3 cellular contexts compared by ENCODE assay signal in the genomic region with DNA sequence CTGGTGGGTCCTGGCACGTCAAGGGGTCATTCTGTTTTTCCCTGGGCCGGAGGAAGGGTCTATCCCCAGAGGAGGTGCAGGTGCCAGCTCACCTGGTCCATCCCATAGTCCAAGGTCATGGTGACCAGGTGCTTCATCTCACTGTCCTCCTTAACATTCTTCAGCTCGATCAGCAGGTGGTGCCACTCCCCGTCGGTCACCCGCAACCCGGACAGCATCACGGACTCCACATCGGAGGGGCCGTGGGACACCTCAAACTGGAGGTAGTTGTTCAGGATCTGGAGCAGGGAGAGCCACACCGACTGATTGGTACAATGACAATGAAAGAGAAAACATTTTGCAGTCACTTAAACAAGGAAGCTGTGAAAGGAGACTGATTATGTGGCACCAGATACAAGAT.
A peak's percentile ranks its signal among the peaks of the same experiment; 100 is the strongest.
TF ChIP-seq lines count a peak whose summit lies in the region.

No MANE protein-coding gene starts in this region.

TF ChIP-seq in HepG2, 621 proteins besides CTCF, POLR2A, EP300 and RAD21:
- TF ChIP-seq SNAPC2 (CRISPR knock-in tag; IDR thresholded peaks at IDR 0.05) (no peak), STAG1 (CRISPR knock-in tag; IDR thresholded peaks at IDR 0.05) (peak; percentile 68)
- TF ChIP-seq, protein P1, sequence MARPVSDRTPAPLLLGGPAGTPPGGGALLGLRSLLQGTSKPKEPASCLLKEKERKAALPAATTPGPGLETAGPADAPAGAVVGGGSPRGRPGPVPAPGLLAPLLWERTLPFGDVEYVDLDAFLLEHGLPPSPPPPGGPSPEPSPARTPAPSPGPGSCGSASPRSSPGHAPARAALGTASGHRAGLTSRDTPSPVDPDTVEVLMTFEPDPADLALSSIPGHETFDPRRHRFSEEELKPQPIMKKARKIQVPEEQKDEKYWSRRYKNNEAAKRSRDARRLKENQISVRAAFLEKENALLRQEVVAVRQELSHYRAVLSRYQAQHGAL (CRISPR knock-in tag; IDR thresholded peaks at IDR 0.05; ENCODE audit: not compliant biosample characterization), result no peak

TF ChIP-seq in HCT116, 20 proteins besides CTCF, POLR2A, EP300 and RAD21:
- TF ChIP-seq CBX3 (IDR thresholded peaks at IDR 0.05; ENCODE audit: low read depth) (no peak), SIN3A (IDR thresholded peaks at IDR 0.05; ENCODE audit: low read depth) (no peak), SRF (IDR thresholded peaks at IDR 0.05; ENCODE audit: low read depth) (no peak), YY1 (IDR thresholded peaks at IDR 0.05; ENCODE audit: extremely low read depth, insufficient replicate concordance, low read depth, low read length) (no peak), ZNF274 (IDR thresholded peaks at IDR 0.05; ENCODE audit: low read depth, low read length) (no peak), SP1 (IDR thresholded peaks at IDR 0.05; ENCODE audit: low read depth) (no peak), TCF7L2 (IDR thresholded peaks at IDR 0.05; ENCODE audit: borderline replicate concordance, extremely low read depth, insufficient read depth, insufficient read length) (no peak), EZH2 (IDR thresholded peaks at IDR 0.05) (no peak), ZFX (IDR thresholded peaks at IDR 0.05) (no peak), EZH2phosphoT487 (IDR thresholded peaks at IDR 0.05; ENCODE audit: borderline replicate concordance) (no peak), EGR1 (IDR thresholded peaks at IDR 0.05; ENCODE audit: low read depth) (no peak), POLR2AphosphoS5 (IDR thresholded peaks at IDR 0.05; ENCODE audit: low read depth, low read length) (no peak)
- TF ChIP-seq, protein P2, sequence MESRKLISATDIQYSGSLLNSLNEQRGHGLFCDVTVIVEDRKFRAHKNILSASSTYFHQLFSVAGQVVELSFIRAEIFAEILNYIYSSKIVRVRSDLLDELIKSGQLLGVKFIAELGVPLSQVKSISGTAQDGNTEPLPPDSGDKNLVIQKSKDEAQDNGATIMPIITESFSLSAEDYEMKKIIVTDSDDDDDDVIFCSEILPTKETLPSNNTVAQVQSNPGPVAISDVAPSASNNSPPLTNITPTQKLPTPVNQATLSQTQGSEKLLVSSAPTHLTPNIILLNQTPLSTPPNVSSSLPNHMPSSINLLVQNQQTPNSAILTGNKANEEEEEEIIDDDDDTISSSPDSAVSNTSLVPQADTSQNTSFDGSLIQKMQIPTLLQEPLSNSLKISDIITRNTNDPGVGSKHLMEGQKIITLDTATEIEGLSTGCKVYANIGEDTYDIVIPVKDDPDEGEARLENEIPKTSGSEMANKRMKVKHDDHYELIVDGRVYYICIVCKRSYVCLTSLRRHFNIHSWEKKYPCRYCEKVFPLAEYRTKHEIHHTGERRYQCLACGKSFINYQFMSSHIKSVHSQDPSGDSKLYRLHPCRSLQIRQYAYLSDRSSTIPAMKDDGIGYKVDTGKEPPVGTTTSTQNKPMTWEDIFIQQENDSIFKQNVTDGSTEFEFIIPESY (IDR thresholded peaks at IDR 0.05; ENCODE audit: extremely low read depth, insufficient replicate concordance, low read length), result no peak
- TF ChIP-seq, protein P3, sequence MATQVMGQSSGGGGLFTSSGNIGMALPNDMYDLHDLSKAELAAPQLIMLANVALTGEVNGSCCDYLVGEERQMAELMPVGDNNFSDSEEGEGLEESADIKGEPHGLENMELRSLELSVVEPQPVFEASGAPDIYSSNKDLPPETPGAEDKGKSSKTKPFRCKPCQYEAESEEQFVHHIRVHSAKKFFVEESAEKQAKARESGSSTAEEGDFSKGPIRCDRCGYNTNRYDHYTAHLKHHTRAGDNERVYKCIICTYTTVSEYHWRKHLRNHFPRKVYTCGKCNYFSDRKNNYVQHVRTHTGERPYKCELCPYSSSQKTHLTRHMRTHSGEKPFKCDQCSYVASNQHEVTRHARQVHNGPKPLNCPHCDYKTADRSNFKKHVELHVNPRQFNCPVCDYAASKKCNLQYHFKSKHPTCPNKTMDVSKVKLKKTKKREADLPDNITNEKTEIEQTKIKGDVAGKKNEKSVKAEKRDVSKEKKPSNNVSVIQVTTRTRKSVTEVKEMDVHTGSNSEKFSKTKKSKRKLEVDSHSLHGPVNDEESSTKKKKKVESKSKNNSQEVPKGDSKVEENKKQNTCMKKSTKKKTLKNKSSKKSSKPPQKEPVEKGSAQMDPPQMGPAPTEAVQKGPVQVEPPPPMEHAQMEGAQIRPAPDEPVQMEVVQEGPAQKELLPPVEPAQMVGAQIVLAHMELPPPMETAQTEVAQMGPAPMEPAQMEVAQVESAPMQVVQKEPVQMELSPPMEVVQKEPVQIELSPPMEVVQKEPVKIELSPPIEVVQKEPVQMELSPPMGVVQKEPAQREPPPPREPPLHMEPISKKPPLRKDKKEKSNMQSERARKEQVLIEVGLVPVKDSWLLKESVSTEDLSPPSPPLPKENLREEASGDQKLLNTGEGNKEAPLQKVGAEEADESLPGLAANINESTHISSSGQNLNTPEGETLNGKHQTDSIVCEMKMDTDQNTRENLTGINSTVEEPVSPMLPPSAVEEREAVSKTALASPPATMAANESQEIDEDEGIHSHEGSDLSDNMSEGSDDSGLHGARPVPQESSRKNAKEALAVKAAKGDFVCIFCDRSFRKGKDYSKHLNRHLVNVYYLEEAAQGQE (IDR thresholded peaks at IDR 0.05; ENCODE audit: low read depth), result no peak

TF ChIP-seq in GM12878, 131 proteins besides CTCF, POLR2A, EP300 and RAD21:
- TF ChIP-seq NFXL1 (IDR thresholded peaks at IDR 0.05; ENCODE audit: borderline replicate concordance), result no peak
- no peak for TF ChIP-seq BRCA1 (IDR thresholded peaks at IDR 0.05; ENCODE audit: low read depth, low read length)
- TF ChIP-seq, protein P4, sequence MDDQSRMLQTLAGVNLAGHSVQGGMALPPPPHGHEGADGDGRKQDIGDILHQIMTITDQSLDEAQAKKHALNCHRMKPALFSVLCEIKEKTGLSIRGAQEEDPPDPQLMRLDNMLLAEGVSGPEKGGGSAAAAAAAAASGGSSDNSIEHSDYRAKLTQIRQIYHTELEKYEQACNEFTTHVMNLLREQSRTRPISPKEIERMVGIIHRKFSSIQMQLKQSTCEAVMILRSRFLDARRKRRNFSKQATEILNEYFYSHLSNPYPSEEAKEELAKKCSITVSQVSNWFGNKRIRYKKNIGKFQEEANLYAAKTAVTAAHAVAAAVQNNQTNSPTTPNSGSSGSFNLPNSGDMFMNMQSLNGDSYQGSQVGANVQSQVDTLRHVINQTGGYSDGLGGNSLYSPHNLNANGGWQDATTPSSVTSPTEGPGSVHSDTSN (IDR thresholded peaks at IDR 0.05; ENCODE audit: insufficient replicate concordance, low read depth, low read length), result no peak
- TF ChIP-seq CREM (IDR thresholded peaks at IDR 0.05; ENCODE audit: low read depth), result no peak
- TF ChIP-seq PAX5 (IDR thresholded peaks at IDR 0.05; ENCODE audit: borderline replicate concordance, low read depth, low read length), result no peak
- no peak for TF ChIP-seq ZNF384 (IDR thresholded peaks at IDR 0.05; ENCODE audit: borderline replicate concordance, low read depth, low read length)
- TF ChIP-seq EED (IDR thresholded peaks at IDR 0.05; ENCODE audit: low read depth), result no peak
- TF ChIP-seq, protein P5, sequence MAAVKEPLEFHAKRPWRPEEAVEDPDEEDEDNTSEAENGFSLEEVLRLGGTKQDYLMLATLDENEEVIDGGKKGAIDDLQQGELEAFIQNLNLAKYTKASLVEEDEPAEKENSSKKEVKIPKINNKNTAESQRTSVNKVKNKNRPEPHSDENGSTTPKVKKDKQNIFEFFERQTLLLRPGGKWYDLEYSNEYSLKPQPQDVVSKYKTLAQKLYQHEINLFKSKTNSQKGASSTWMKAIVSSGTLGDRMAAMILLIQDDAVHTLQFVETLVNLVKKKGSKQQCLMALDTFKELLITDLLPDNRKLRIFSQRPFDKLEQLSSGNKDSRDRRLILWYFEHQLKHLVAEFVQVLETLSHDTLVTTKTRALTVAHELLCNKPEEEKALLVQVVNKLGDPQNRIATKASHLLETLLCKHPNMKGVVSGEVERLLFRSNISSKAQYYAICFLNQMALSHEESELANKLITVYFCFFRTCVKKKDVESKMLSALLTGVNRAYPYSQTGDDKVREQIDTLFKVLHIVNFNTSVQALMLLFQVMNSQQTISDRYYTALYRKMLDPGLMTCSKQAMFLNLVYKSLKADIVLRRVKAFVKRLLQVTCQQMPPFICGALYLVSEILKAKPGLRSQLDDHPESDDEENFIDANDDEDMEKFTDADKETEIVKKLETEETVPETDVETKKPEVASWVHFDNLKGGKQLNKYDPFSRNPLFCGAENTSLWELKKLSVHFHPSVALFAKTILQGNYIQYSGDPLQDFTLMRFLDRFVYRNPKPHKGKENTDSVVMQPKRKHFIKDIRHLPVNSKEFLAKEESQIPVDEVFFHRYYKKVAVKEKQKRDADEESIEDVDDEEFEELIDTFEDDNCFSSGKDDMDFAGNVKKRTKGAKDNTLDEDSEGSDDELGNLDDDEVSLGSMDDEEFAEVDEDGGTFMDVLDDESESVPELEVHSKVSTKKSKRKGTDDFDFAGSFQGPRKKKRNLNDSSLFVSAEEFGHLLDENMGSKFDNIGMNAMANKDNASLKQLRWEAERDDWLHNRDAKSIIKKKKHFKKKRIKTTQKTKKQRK (IDR thresholded peaks at IDR 0.05; ENCODE audit: low read depth, low read length), result no peak
- TF ChIP-seq NFIC (IDR thresholded peaks at IDR 0.05; ENCODE audit: low read depth, low read length), result no peak
- TF ChIP-seq, protein P6, sequence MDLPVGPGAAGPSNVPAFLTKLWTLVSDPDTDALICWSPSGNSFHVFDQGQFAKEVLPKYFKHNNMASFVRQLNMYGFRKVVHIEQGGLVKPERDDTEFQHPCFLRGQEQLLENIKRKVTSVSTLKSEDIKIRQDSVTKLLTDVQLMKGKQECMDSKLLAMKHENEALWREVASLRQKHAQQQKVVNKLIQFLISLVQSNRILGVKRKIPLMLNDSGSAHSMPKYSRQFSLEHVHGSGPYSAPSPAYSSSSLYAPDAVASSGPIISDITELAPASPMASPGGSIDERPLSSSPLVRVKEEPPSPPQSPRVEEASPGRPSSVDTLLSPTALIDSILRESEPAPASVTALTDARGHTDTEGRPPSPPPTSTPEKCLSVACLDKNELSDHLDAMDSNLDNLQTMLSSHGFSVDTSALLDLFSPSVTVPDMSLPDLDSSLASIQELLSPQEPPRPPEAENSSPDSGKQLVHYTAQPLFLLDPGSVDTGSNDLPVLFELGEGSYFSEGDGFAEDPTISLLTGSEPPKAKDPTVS (IDR thresholded peaks at IDR 0.05; ENCODE audit: low read depth, low read length), result no peak
- TF ChIP-seq, protein P2 (IDR thresholded peaks at IDR 0.05), result no peak
- no peak for TF ChIP-seq FOXK2 (IDR thresholded peaks at IDR 0.05)
- no peak for TF ChIP-seq CREB1 (IDR thresholded peaks at IDR 0.05; ENCODE audit: low read depth)
- TF ChIP-seq, protein P7, sequence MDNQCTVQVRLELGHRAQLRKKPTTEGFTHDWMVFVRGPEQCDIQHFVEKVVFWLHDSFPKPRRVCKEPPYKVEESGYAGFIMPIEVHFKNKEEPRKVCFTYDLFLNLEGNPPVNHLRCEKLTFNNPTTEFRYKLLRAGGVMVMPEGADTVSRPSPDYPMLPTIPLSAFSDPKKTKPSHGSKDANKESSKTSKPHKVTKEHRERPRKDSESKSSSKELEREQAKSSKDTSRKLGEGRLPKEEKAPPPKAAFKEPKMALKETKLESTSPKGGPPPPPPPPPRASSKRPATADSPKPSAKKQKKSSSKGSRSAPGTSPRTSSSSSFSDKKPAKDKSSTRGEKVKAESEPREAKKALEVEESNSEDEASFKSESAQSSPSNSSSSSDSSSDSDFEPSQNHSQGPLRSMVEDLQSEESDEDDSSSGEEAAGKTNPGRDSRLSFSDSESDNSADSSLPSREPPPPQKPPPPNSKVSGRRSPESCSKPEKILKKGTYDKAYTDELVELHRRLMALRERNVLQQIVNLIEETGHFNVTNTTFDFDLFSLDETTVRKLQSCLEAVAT (IDR thresholded peaks at IDR 0.05), result no peak
- no peak for TF ChIP-seq SMAD5 (IDR thresholded peaks at IDR 0.05; ENCODE audit: low read depth)
